Comparison of ENCODE assay signal across 2 cellular contexts in the genomic region with DNA sequence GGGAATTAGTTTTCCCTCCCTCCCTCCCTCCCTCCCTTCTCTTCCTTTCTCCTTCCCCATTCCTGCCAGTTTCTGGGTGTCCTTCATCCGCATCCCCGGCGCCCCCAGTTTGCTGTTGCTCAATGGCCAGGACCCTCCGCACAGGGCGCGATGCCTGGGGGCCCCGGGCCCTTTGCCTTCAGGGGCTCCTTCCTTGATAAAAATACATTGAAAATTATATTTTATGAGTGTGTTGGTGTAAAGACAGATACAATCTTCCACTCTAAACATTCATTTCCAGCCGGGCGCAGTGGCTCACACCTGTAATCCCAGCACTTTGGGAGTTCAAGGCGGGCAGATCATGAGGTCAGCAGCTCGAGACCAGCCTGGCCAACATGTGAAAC.
TF ChIP-seq lines count a peak whose summit lies in the region.

No MANE protein-coding gene starts in this region.

TF ChIP-seq in liver, 16 proteins besides CTCF, POLR2A, EP300 and RAD21:
- TF ChIP-seq YY1 (IDR thresholded peaks at IDR 0.05) (no peak), EGR1 (IDR thresholded peaks at IDR 0.05; ENCODE audit: low read depth in 2 of 2) (no peak), GABPA (IDR thresholded peaks at IDR 0.05 in 1 of 2, conservative IDR thresholded peaks at IDR 0.05 in 1 of 2) (no peak), TAF1 (conservative IDR thresholded peaks at IDR 0.05) (no peak), HNF4A (conservative IDR thresholded peaks at IDR 0.05) (no peak), NR2F2 (IDR thresholded peaks at IDR 0.05) (no peak), SP1 (IDR thresholded peaks at IDR 0.05) (no peak), FOXA1 (IDR thresholded peaks at IDR 0.05) (no peak), FOXA2 (IDR thresholded peaks at IDR 0.05) (no peak), HNF4G (IDR thresholded peaks at IDR 0.05) (no peak), RXRA (IDR thresholded peaks at IDR 0.05) (no peak), JUND (IDR thresholded peaks at IDR 0.05) (no peak), ATF3 (IDR thresholded peaks at IDR 0.05) (no peak)
- TF ChIP-seq, protein P1, sequence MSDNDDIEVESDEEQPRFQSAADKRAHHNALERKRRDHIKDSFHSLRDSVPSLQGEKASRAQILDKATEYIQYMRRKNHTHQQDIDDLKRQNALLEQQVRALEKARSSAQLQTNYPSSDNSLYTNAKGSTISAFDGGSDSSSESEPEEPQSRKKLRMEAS (IDR thresholded peaks at IDR 0.05), result no peak
- TF ChIP-seq, protein P2, sequence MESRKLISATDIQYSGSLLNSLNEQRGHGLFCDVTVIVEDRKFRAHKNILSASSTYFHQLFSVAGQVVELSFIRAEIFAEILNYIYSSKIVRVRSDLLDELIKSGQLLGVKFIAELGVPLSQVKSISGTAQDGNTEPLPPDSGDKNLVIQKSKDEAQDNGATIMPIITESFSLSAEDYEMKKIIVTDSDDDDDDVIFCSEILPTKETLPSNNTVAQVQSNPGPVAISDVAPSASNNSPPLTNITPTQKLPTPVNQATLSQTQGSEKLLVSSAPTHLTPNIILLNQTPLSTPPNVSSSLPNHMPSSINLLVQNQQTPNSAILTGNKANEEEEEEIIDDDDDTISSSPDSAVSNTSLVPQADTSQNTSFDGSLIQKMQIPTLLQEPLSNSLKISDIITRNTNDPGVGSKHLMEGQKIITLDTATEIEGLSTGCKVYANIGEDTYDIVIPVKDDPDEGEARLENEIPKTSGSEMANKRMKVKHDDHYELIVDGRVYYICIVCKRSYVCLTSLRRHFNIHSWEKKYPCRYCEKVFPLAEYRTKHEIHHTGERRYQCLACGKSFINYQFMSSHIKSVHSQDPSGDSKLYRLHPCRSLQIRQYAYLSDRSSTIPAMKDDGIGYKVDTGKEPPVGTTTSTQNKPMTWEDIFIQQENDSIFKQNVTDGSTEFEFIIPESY (IDR thresholded peaks at IDR 0.05), result no peak
- TF ChIP-seq, protein P3, sequence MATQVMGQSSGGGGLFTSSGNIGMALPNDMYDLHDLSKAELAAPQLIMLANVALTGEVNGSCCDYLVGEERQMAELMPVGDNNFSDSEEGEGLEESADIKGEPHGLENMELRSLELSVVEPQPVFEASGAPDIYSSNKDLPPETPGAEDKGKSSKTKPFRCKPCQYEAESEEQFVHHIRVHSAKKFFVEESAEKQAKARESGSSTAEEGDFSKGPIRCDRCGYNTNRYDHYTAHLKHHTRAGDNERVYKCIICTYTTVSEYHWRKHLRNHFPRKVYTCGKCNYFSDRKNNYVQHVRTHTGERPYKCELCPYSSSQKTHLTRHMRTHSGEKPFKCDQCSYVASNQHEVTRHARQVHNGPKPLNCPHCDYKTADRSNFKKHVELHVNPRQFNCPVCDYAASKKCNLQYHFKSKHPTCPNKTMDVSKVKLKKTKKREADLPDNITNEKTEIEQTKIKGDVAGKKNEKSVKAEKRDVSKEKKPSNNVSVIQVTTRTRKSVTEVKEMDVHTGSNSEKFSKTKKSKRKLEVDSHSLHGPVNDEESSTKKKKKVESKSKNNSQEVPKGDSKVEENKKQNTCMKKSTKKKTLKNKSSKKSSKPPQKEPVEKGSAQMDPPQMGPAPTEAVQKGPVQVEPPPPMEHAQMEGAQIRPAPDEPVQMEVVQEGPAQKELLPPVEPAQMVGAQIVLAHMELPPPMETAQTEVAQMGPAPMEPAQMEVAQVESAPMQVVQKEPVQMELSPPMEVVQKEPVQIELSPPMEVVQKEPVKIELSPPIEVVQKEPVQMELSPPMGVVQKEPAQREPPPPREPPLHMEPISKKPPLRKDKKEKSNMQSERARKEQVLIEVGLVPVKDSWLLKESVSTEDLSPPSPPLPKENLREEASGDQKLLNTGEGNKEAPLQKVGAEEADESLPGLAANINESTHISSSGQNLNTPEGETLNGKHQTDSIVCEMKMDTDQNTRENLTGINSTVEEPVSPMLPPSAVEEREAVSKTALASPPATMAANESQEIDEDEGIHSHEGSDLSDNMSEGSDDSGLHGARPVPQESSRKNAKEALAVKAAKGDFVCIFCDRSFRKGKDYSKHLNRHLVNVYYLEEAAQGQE (IDR thresholded peaks at IDR 0.05), result no peak

TF ChIP-seq in HepG2, 621 proteins besides CTCF, POLR2A, EP300 and RAD21:
- TF ChIP-seq MEF2D (CRISPR knock-in tag; IDR thresholded peaks at IDR 0.05), result no peak
- no peak for TF ChIP-seq ZNF160 (CRISPR knock-in tag; IDR thresholded peaks at IDR 0.05)
- TF ChIP-seq ZMYM3 (CRISPR knock-in tag; IDR thresholded peaks at IDR 0.05), result no peak
- no peak for TF ChIP-seq ZNF251 (CRISPR knock-in tag; IDR thresholded peaks at IDR 0.05)
- TF ChIP-seq HMGXB4 (CRISPR knock-in tag; IDR thresholded peaks at IDR 0.05; ENCODE audit: borderline replicate concordance in 1 of 2, low read depth in 1 of 2), result no peak
- no peak for TF ChIP-seq DNMT3B (CRISPR knock-in tag; conservative IDR thresholded peaks at IDR 0.05)
- no peak for TF ChIP-seq CAMTA2 (CRISPR knock-in tag; IDR thresholded peaks at IDR 0.05; ENCODE audit: borderline replicate concordance)
- TF ChIP-seq KLF11 (CRISPR knock-in tag; IDR thresholded peaks at IDR 0.05), result no peak
- TF ChIP-seq, protein P4, sequence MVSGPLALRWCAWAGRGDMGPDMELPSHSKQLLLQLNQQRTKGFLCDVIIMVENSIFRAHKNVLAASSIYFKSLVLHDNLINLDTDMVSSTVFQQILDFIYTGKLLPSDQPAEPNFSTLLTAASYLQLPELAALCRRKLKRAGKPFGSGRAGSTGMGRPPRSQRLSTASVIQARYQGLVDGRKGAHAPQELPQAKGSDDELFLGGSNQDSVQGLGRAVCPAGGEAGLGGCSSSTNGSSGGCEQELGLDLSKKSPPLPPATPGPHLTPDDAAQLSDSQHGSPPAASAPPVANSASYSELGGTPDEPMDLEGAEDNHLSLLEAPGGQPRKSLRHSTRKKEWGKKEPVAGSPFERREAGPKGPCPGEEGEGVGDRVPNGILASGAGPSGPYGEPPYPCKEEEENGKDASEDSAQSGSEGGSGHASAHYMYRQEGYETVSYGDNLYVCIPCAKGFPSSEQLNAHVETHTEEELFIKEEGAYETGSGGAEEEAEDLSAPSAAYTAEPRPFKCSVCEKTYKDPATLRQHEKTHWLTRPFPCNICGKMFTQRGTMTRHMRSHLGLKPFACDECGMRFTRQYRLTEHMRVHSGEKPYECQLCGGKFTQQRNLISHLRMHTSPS (CRISPR knock-in tag; IDR thresholded peaks at IDR 0.05; ENCODE audit: low read depth), result no peak
- no peak for TF ChIP-seq ZNF256 (CRISPR knock-in tag; conservative IDR thresholded peaks at IDR 0.05)
- TF ChIP-seq ZMYM4 (CRISPR knock-in tag; IDR thresholded peaks at IDR 0.05), result no peak
- TF ChIP-seq ZNF317 (CRISPR knock-in tag; IDR thresholded peaks at IDR 0.05), result no peak
- TF ChIP-seq HNRNPH1 (optimal IDR thresholded peaks at IDR 0.05; ENCODE audit: low read depth, low read length), result no peak
- TF ChIP-seq, protein P5, sequence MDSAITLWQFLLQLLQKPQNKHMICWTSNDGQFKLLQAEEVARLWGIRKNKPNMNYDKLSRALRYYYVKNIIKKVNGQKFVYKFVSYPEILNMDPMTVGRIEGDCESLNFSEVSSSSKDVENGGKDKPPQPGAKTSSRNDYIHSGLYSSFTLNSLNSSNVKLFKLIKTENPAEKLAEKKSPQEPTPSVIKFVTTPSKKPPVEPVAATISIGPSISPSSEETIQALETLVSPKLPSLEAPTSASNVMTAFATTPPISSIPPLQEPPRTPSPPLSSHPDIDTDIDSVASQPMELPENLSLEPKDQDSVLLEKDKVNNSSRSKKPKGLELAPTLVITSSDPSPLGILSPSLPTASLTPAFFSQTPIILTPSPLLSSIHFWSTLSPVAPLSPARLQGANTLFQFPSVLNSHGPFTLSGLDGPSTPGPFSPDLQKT (CRISPR knock-in tag; IDR thresholded peaks at IDR 0.05; ENCODE audit: borderline replicate concordance), result no peak
- TF ChIP-seq KDM5A (IDR thresholded peaks at IDR 0.05; ENCODE audit: borderline replicate concordance, low read length), result no peak
- TF ChIP-seq, protein P6, sequence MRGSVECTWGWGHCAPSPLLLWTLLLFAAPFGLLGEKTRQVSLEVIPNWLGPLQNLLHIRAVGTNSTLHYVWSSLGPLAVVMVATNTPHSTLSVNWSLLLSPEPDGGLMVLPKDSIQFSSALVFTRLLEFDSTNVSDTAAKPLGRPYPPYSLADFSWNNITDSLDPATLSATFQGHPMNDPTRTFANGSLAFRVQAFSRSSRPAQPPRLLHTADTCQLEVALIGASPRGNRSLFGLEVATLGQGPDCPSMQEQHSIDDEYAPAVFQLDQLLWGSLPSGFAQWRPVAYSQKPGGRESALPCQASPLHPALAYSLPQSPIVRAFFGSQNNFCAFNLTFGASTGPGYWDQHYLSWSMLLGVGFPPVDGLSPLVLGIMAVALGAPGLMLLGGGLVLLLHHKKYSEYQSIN (CRISPR knock-in tag; IDR thresholded peaks at IDR 0.05; ENCODE audit: borderline replicate concordance), result no peak
- TF ChIP-seq SETDB1 (CRISPR knock-in tag; IDR thresholded peaks at IDR 0.05; ENCODE audit: borderline replicate concordance), result no peak
